ENCODE assay signal across 1 cellular context in the genomic region with DNA sequence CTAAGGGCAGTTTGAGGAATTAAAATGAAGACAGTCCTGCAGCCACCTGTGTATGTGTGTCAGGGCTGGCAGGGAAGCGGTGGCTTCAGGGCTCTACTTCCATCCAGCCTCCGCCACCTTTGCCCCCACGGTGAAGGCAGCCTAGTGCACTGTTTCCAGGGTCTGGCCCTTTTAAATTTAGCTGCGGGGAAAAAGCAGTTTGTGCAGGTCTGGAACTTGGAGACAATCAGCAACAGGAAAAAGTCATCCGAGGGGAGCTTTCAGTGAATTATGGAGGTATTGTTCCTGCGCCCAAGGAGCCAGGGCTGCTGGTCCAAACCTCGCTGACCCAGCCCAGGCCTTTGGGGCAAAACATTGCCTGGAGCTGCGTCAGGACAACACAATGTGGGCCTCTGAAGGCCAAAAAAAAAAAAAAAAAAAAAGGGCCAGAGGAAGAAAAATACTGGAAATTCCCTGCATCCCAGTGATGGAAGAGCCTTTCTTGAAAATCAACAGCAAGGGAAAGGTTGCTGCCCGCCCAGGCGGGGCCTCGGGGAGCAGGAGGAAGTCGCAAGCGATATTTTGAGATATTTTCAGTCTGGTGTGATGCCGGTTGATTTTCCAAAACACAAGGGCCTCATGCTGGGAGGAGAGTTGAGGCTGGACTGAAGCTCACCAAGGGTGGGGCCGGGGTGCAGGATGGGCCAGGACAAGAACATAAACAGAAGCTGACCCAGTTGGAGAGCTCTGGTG.
TF ChIP-seq lines count a peak whose summit lies in the region.

No MANE protein-coding gene starts in this region.

TF ChIP-seq in WTC11, 78 proteins besides CTCF, POLR2A, EP300 and RAD21:
- TF ChIP-seq CBFB (CRISPR knock-in tag; IDR thresholded peaks at IDR 0.05; ENCODE audit: low read depth) (no peak), NR2C2 (CRISPR knock-in tag; IDR thresholded peaks at IDR 0.05) (no peak), SP1 (CRISPR knock-in tag; conservative IDR thresholded peaks at IDR 0.05) (no peak), NR1H2 (CRISPR knock-in tag; IDR thresholded peaks at IDR 0.05) (no peak), ZNF317 (CRISPR knock-in tag; IDR thresholded peaks at IDR 0.05; ENCODE audit: borderline replicate concordance, low read depth) (no peak), ELF4 (CRISPR knock-in tag; IDR thresholded peaks at IDR 0.05; ENCODE audit: low read depth) (no peak), HMGA2 (CRISPR knock-in tag; IDR thresholded peaks at IDR 0.05) (no peak), OVOL2 (CRISPR knock-in tag; IDR thresholded peaks at IDR 0.05; ENCODE audit: borderline replicate concordance) (no peak), ATF1 (CRISPR knock-in tag; IDR thresholded peaks at IDR 0.05) (no peak), TCF7 (CRISPR knock-in tag; IDR thresholded peaks at IDR 0.05; ENCODE audit: low read depth) (no peak), CREB1 (CRISPR knock-in tag; IDR thresholded peaks at IDR 0.05) (no peak), ZNF232 (CRISPR knock-in tag; IDR thresholded peaks at IDR 0.05) (no peak), ZNF396 (CRISPR knock-in tag; IDR thresholded peaks at IDR 0.05; ENCODE audit: borderline replicate concordance) (no peak), RORB (CRISPR knock-in tag; IDR thresholded peaks at IDR 0.05) (no peak), ZNF416 (CRISPR knock-in tag; IDR thresholded peaks at IDR 0.05) (no peak)
- TF ChIP-seq, protein P1, sequence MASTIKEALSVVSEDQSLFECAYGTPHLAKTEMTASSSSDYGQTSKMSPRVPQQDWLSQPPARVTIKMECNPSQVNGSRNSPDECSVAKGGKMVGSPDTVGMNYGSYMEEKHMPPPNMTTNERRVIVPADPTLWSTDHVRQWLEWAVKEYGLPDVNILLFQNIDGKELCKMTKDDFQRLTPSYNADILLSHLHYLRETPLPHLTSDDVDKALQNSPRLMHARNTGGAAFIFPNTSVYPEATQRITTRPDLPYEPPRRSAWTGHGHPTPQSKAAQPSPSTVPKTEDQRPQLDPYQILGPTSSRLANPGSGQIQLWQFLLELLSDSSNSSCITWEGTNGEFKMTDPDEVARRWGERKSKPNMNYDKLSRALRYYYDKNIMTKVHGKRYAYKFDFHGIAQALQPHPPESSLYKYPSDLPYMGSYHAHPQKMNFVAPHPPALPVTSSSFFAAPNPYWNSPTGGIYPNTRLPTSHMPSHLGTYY (CRISPR knock-in tag; IDR thresholded peaks at IDR 0.05) = no peak
- TF ChIP-seq, protein P2, sequence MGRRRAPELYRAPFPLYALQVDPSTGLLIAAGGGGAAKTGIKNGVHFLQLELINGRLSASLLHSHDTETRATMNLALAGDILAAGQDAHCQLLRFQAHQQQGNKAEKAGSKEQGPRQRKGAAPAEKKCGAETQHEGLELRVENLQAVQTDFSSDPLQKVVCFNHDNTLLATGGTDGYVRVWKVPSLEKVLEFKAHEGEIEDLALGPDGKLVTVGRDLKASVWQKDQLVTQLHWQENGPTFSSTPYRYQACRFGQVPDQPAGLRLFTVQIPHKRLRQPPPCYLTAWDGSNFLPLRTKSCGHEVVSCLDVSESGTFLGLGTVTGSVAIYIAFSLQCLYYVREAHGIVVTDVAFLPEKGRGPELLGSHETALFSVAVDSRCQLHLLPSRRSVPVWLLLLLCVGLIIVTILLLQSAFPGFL (CRISPR knock-in tag; IDR thresholded peaks at IDR 0.05; ENCODE audit: borderline replicate concordance) = no peak
- TF ChIP-seq, protein P3, sequence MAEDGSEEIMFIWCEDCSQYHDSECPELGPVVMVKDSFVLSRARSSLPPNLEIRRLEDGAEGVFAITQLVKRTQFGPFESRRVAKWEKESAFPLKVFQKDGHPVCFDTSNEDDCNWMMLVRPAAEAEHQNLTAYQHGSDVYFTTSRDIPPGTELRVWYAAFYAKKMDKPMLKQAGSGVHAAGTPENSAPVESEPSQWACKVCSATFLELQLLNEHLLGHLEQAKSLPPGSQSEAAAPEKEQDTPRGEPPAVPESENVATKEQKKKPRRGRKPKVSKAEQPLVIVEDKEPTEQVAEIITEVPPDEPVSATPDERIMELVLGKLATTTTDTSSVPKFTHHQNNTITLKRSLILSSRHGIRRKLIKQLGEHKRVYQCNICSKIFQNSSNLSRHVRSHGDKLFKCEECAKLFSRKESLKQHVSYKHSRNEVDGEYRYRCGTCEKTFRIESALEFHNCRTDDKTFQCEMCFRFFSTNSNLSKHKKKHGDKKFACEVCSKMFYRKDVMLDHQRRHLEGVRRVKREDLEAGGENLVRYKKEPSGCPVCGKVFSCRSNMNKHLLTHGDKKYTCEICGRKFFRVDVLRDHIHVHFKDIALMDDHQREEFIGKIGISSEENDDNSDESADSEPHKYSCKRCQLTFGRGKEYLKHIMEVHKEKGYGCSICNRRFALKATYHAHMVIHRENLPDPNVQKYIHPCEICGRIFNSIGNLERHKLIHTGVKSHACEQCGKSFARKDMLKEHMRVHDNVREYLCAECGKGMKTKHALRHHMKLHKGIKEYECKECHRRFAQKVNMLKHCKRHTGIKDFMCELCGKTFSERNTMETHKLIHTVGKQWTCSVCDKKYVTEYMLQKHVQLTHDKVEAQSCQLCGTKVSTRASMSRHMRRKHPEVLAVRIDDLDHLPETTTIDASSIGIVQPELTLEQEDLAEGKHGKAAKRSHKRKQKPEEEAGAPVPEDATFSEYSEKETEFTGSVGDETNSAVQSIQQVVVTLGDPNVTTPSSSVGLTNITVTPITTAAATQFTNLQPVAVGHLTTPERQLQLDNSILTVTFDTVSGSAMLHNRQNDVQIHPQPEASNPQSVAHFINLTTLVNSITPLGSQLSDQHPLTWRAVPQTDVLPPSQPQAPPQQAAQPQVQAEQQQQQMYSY (CRISPR knock-in tag; IDR thresholded peaks at IDR 0.05) = no peak
- TF ChIP-seq, protein P4, sequence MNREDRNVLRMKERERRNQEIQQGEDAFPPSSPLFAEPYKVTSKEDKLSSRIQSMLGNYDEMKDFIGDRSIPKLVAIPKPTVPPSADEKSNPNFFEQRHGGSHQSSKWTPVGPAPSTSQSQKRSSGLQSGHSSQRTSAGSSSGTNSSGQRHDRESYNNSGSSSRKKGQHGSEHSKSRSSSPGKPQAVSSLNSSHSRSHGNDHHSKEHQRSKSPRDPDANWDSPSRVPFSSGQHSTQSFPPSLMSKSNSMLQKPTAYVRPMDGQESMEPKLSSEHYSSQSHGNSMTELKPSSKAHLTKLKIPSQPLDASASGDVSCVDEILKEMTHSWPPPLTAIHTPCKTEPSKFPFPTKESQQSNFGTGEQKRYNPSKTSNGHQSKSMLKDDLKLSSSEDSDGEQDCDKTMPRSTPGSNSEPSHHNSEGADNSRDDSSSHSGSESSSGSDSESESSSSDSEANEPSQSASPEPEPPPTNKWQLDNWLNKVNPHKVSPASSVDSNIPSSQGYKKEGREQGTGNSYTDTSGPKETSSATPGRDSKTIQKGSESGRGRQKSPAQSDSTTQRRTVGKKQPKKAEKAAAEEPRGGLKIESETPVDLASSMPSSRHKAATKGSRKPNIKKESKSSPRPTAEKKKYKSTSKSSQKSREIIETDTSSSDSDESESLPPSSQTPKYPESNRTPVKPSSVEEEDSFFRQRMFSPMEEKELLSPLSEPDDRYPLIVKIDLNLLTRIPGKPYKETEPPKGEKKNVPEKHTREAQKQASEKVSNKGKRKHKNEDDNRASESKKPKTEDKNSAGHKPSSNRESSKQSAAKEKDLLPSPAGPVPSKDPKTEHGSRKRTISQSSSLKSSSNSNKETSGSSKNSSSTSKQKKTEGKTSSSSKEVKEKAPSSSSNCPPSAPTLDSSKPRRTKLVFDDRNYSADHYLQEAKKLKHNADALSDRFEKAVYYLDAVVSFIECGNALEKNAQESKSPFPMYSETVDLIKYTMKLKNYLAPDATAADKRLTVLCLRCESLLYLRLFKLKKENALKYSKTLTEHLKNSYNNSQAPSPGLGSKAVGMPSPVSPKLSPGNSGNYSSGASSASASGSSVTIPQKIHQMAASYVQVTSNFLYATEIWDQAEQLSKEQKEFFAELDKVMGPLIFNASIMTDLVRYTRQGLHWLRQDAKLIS (CRISPR knock-in tag; IDR thresholded peaks at IDR 0.05; ENCODE audit: borderline replicate concordance) = no peak
